8 cellular contexts compared by ENCODE assay signal in the genomic region with DNA sequence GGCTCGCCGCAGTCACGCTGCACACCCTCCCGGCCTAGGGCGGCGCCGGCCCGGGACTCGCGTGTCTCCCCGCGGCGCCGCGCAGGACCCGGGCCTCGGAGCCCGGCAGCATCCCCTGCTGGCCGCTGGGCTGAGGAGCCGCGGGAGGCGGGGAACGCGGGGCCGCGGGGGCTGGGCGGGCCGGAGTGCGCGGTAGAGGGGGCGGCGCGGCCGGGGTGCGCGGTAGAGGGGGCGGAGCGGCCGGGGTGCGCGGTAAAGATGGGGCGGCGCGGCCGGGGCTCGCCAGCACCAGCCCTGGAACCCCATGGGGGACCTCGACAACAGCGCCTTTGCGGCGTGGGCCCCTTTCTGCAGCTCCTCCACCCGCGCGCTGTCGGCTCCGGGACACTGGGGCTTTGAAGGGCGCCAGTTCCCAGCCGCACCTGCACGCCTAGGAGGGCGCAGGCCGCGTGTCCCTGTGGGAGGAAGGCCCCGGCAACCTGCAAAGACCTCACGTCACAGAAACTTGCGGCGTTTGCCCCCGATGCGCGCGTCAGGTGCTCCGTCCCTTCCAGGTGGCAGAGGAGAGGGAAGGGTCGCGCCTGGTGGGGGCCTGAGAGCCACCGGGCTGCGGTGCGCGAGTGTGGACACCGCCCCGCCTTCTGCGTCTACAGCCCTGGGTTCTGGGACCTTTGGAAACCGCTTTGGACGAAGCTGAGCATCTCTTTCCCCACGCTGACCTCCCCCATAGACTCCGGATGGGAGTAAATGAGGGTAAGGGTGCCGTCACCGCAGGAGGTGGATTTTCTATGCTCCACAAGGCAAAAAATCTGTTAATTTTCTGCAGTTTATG. TPM values are rescaled to one million over a fixed set of nuclear protein-coding genes. Genes with fewer than 3 reads are reported as not detected.
DNase-seq lines count a peak whose midpoint lies in the region; ATAC-seq and TF ChIP-seq lines count a peak whose summit lies in the region.

No MANE protein-coding gene starts in this region.

- no peak overlapping the region for H3K27ac Mint-ChIP-seq in activated naive CD4-positive, alpha-beta T cell treated with anti-CD3 and anti-CD28 coated beads, Interleukin-2, amount 50 U/mL, for 72 hours

- H3K4me1 ChIP-seq in right cardiac atrium (ENCODE audit: control insufficient read depth, insufficient read depth, low read length) (no peaks in the 10 kb centered on the region), sigmoid colon (peaks cover 0 to 12% (median 10%) of the 10 kb centered on the region in 4 donors), OCI-LY7 (ENCODE audit: insufficient read depth, low read length, poor library complexity, severe bottlenecking) (no peaks in the 10 kb centered on the region)

- CTCF ChIA-PET in OCI-LY7 (lab: Charles Lee; ENCODE audit: unreplicated experiment), result no interaction called here

- H3K27me3 ChIP-seq in H7 (ENCODE audit: control insufficient read depth, insufficient read depth, low read length) (peaks cover 22% of the 10 kb centered on the region), right cardiac atrium (ENCODE audit: control insufficient read depth, insufficient read depth) (no peaks in the 10 kb centered on the region), sigmoid colon (peaks cover 0 to 4% (median 0%) of the 10 kb centered on the region in 3 donors)

- TF ChIP-seq POLR2A in sigmoid colon (IDR thresholded peaks at IDR 0.05), result no peak

- no peaks in the 10 kb centered on the region for H3K9me2 ChIP-seq in OCI-LY7 (ENCODE audit: insufficient read depth, low read length)

- H3K27ac ChIP-seq in right cardiac atrium (ENCODE audit: low read length) (no peak overlapping the region), sigmoid colon (peak overlapping the region in 2 of 4 donors; percentile 23 to 36), OCI-LY7 (ENCODE audit: low read depth, low read length, poor library complexity, severe bottlenecking) (no peak overlapping the region)

- POLR2A ChIA-PET in OCI-LY7 (lab: Charles Lee), result no interaction called here

- no peaks in the 10 kb centered on the region for H3K9me3 Mint-ChIP-seq in activated naive CD4-positive, alpha-beta T cell treated with anti-CD3 and anti-CD28 coated beads, Interleukin-2, amount 50 U/mL, for 72 hours

- H2AFZ ChIP-seq in OCI-LY7 (ENCODE audit: low read length), result no peak overlapping the region

- TF ChIP-seq CTCF in sigmoid colon (IDR thresholded peaks at IDR 0.05), result peak in 2 of 4 experiments; percentile 19 to 54
- TF ChIP-seq CTCF in OCI-LY7 (conservative IDR thresholded peaks at IDR 0.05; ENCODE audit: low read length), result no peak

- H4K20me1 ChIP-seq in OCI-LY7 (ENCODE audit: insufficient read depth, low read length), result no peaks in the 10 kb centered on the region

- intact Hi-C loops in right cardiac atrium (cut with DNase I) (loop anchor here in 1 of 4 donors (5.0 kb wide), 1 partner anchor 1091 kb away; no protein-coding TSS in a partner anchor), sigmoid colon (cut with DNase I) (loop anchor here (2.0 kb wide), 2 partner anchors 204 to 1086 kb away; partner anchors contain the start of gene MED10), OCI-LY7 (cut with micrococcal nuclease; ENCODE audit: unreplicated experiment) (no loop called here)

- no peaks in the 10 kb centered on the region for H3K9me3 ChIP-seq in right cardiac atrium (ENCODE audit: control insufficient read depth, low read length)
- H3K9me3 ChIP-seq in sigmoid colon, result no peaks in the 10 kb centered on the region
- H3K9me3 ChIP-seq in OCI-LY7 (ENCODE audit: low read length), result no peaks in the 10 kb centered on the region

- H3K36me3 ChIP-seq in H7 (replicated peaks; ENCODE audit: control insufficient read depth, insufficient read depth, low read length), result no peaks in the 10 kb centered on the region
- H3K36me3 ChIP-seq in sigmoid colon, result no peaks in the 10 kb centered on the region
- H3K36me3 ChIP-seq in OCI-LY7 (ENCODE audit: insufficient read depth, low read length), result no peaks in the 10 kb centered on the region

- DNase-seq in DMS153 treated with DMSO at 0.1 percent for 48 hours (lab: John Stamatoyannopoulos, UW; ENCODE audit: unreplicated experiment), result peak; percentile 79
- peak; percentile 97 for DNase-seq in H7
- peak in 1 of 2 donors; percentile 26 for DNase-seq in activated naive CD4-positive, alpha-beta T cell treated with anti-CD3 and anti-CD28 coated beads, Interleukin-2, amount 50 U/mL, for 72 hours (ENCODE audit: low spot score in 2 of 2)
- DNase-seq in right cardiac atrium, result peak; percentile 47 to 85 (median 82)
- DNase-seq in sigmoid colon, result no peak
- no peak for DNase-seq in OCI-LY7 (ENCODE audit: low spot score)
- no peak for DNase-seq in NAMALWA (ENCODE audit: low spot score)

- 4% methylated on average over 85 of the region's 85 CpGs for WGBS in right cardiac atrium
- 5% methylated on average over 85 of the region's 85 CpGs for WGBS in sigmoid colon, 2 donors

- H3K79me2 ChIP-seq in OCI-LY7 (ENCODE audit: insufficient read depth, low read depth, low read length), result no peaks in the 10 kb centered on the region

- H3K4me3 ChIP-seq in H7 (ENCODE audit: insufficient read depth, low read depth, low read length), result peak overlapping the region; percentile 49
- peak overlapping the region; percentile 44 for H3K4me3 ChIP-seq in right cardiac atrium (ENCODE audit: low read length)
- peak overlapping the region; percentile 28 to 56 (median 47) for H3K4me3 ChIP-seq in sigmoid colon
- H3K4me3 ChIP-seq in OCI-LY7 (ENCODE audit: low read depth, low read length, poor library complexity, severe bottlenecking), result no peak overlapping the region

- no peak overlapping the region for H3K4me2 ChIP-seq in OCI-LY7 (ENCODE audit: low read length)

- H3K36me3 Mint-ChIP-seq in activated naive CD4-positive, alpha-beta T cell treated with anti-CD3 and anti-CD28 coated beads, Interleukin-2, amount 50 U/mL, for 72 hours, result no peaks in the 10 kb centered on the region

- no TSS peak for BruUV-seq in OCI-LY7 (replicated peaks; lab: Mats Ljungman, UMichigan)

- ATAC-seq in activated naive CD4-positive, alpha-beta T cell treated with anti-CD3 and anti-CD28 coated beads, Interleukin-2, amount 50 U/mL, for 72 hours, result peak; percentile 46 to 78
- ATAC-seq in right cardiac atrium (peak; percentile 91 to 94), GM21619 (IDR thresholded peaks at IDR 0.05; ENCODE audit: unreplicated experiment) (no peak)

- TF ChIP-seq EP300 in sigmoid colon (IDR thresholded peaks at IDR 0.05), result no peak

RNA-seq across cellular contexts. Expression of gene NSUN2, which starts 49.6 kb away (rescaled TPM):
- 71.1 and 73.1 TPM in 2 replicates for total RNA-seq in H7 (2014; rRNA removed; shearing (Covaris generic))
- total RNA-seq in activated naive CD4-positive, alpha-beta T cell treated with anti-CD3 and anti-CD28 coated beads, Interleukin-2, amount 50 U/mL, for 72 hours, result 10 to 100 TPM; 50.6 to 94.0 TPM
- total RNA-seq in right cardiac atrium, result 10 to 100 TPM; 26.2 to 31.2 (median 27.2) TPM
- polyA plus RNA-seq in right cardiac atrium, result 23.7 TPM
- 10 to 100 TPM; 29.3 to 45.4 (median 31.2) TPM for total RNA-seq in sigmoid colon
- 10 to 100 TPM; 31.2 to 54.4 (median 32.8) TPM for polyA plus RNA-seq in sigmoid colon
- 88.1 and 88.9 TPM in 2 replicates for total RNA-seq in OCI-LY7 (2014; rRNA removed; shearing (Covaris generic))
- 122 and 139 TPM in 2 replicates for total RNA-seq in OCI-LY7 (2022)

RNA-seq across cellular contexts. Expression of gene SRD5A1, which starts 50.0 kb away (rescaled TPM):
- 17.1 and 27.7 TPM in 2 replicates for total RNA-seq in H7 (2014; rRNA removed; shearing (Covaris generic))
- total RNA-seq in activated naive CD4-positive, alpha-beta T cell treated with anti-CD3 and anti-CD28 coated beads, Interleukin-2, amount 50 U/mL, for 72 hours, result 1 to 10 TPM; 7.3 to 8.4 TPM
- 1 to 10 TPM; 2.8 to 3.0 (median 2.9) TPM for total RNA-seq in right cardiac atrium
- 1.4 TPM for polyA plus RNA-seq in right cardiac atrium
- total RNA-seq in sigmoid colon, result 1 to 10 TPM; 3.1 to 5.7 (median 3.6) TPM
- polyA plus RNA-seq in sigmoid colon, result 10 to 100 TPM in 1 of 3 donors, 1 to 10 TPM in 2; 6.6 to 10.7 (median 9.5) TPM
- 16.7 and 31.6 TPM in 2 replicates for total RNA-seq in OCI-LY7 (2014; rRNA removed; shearing (Covaris generic))
- total RNA-seq in OCI-LY7 (2022), result 31.9 and 32.5 TPM in 2 replicates

Comparison
In these comparisons a context has a peak if more than half of its experiments do, and no peak if none do; other contexts are left out.
1. DNase-seq: peak in DMS153 treated with DMSO at 0.1 percent for 48 hours (single experiment), H7 (single experiment) and right cardiac atrium (3 of 3); none in sigmoid colon (single experiment), OCI-LY7 (single experiment) and NAMALWA (single experiment).